Comparison of ENCODE assay signal across 23 cellular contexts in genomic region chr6:82521369-82521768, GRCh38.
DNase-seq lines count a peak whose midpoint lies in the region; ATAC-seq and TF ChIP-seq lines count a peak whose summit lies in the region.
"Had no signal": no experiment of that assay in that cellular context is flagged by ENCODE, and none has a peak within 500 bp of the region (broad histone marks: within the 10 kb centered on the region; RNA-seq: fewer than 3 reads in every experiment).

No MANE protein-coding gene starts in this region.

- intact Hi-C loops in mammary epithelial cell (cut with micrococcal nuclease) (no loop called here), Caco-2 (cut with micrococcal nuclease; ENCODE audit: unreplicated experiment) (loop anchor here (10.0 kb wide), 1 partner anchor 63 kb away; no protein-coding TSS in a partner anchor)

- H3K27me3 ChIP-seq in mammary epithelial cell (ENCODE audit: insufficient read depth, low read length) (no peaks in the 10 kb centered on the region), Caco-2 (replicated peaks; ENCODE audit: control insufficient read depth, insufficient read depth, low read length) (no peaks in the 10 kb centered on the region)

- no peaks in the 10 kb centered on the region for H3K9me3 ChIP-seq in mammary epithelial cell (replicated peaks; ENCODE audit: insufficient read depth, low read length)
- no peaks in the 10 kb centered on the region for H3K9me3 ChIP-seq in Caco-2
- H3K9me3 ChIP-seq: HAP-1 had no signal

- H3K4me3 ChIP-seq in mammary epithelial cell (replicated peaks in 1 of 3; ENCODE audit: insufficient read depth in 1 of 3, low read depth in 2 of 3, low read length in 3 of 3) (no peak overlapping the region), fibroblast of the aortic adventitia (ENCODE audit: low read depth, low read length) (no peak overlapping the region), Caco-2 (ENCODE audit: low read depth, low read length) (no peak overlapping the region)
- H3K4me3 ChIP-seq: GM12878, HAP-1 had no signal

- H4K20me1 ChIP-seq in mammary epithelial cell (ENCODE audit: insufficient read depth, low read length): no peaks in the 10 kb centered on the region

- no peak overlapping the region for H3K27ac ChIP-seq in mammary epithelial cell (ENCODE audit: insufficient read depth, low read depth, low read length)
- H3K27ac ChIP-seq: KMS-11, RWPE1 had no signal

- no peaks in the 10 kb centered on the region for H3K79me2 ChIP-seq in mammary epithelial cell (ENCODE audit: insufficient read depth, low read length)

- in situ Hi-C loops in mammary epithelial cell (cut with MboI; ENCODE audit: low sequenced_read_pairs in 2 of 2): no loop called here

- H3K36me3 ChIP-seq in mammary epithelial cell (ENCODE audit: insufficient read depth, low read length): no peaks in the 10 kb centered on the region
- H3K36me3 ChIP-seq in Caco-2 (ENCODE audit: control insufficient read depth, insufficient read depth, low read length): no peaks in the 10 kb centered on the region
- H3K36me3 ChIP-seq: HAP-1 had no signal

- ATAC-seq in GM21786 (IDR thresholded peaks at IDR 0.05; ENCODE audit: unreplicated experiment): no peak
- ATAC-seq in activated naive CD8-positive, alpha-beta T cell treated with anti-CD3 and anti-CD28 coated beads, Interleukin-2, amount 50 U/mL, for 24 hours: no peak
- ATAC-seq: GM12878, Panc1 had no signal

- no peaks in the 10 kb centered on the region for H3K9me3 Mint-ChIP-seq in Caco-2 (ENCODE audit: unreplicated experiment)
- H3K9me3 Mint-ChIP-seq in activated naive CD8-positive, alpha-beta T cell treated with anti-CD3 and anti-CD28 coated beads, Interleukin-2, amount 50 U/mL, for 24 hours: peaks cover 13% of the 10 kb centered on the region

- H3K9ac ChIP-seq in mammary epithelial cell (ENCODE audit: insufficient read depth, low read length): no peak overlapping the region
- H3K9ac ChIP-seq: KMS-11 had no signal

- peaks cover 5% of the 10 kb centered on the region for H3K4me1 ChIP-seq in mammary epithelial cell (ENCODE audit: insufficient read depth, low read length)
- no peaks in the 10 kb centered on the region for H3K4me1 ChIP-seq in Caco-2
- H3K4me1 ChIP-seq: HAP-1 had no signal

- TF ChIP-seq CTCF in mammary epithelial cell (conservative IDR thresholded peaks at IDR 0.05 in 1 of 2, IDR thresholded peaks at IDR 0.05 in 1 of 2; ENCODE audit: extremely low read depth in 1 of 2, insufficient read depth in 1 of 2, low read depth in 1 of 2, low read length in 2 of 2) (no peak), fibroblast of the aortic adventitia (IDR thresholded peaks at IDR 0.05; ENCODE audit: insufficient read depth, low read length) (no peak), Caco-2 (IDR thresholded peaks at IDR 0.05; ENCODE audit: insufficient read depth in 1 of 2, low read depth in 1 of 2, low read length in 1 of 2, severe bottlenecking in 1 of 2, unreplicated experiment in 1 of 2) (no peak)

- no peak overlapping the region for H3K4me2 ChIP-seq in mammary epithelial cell (ENCODE audit: insufficient read depth, low read depth, low read length)
- H3K4me2 ChIP-seq: KMS-11 had no signal

- peak; percentile 10 for DNase-seq in M059J (ENCODE audit: low read depth)
- peak; percentile 7 for DNase-seq in NCI-H69 (lab: John Stamatoyannopoulos, UW)
- DNase-seq in mammary epithelial cell: peak; percentile 11
- DNase-seq in fibroblast of the aortic adventitia (ENCODE audit: low read depth): peak; percentile 18
- DNase-seq in NCI-H345 (lab: John Stamatoyannopoulos, UW): no peak
- DNase-seq in Caco-2: no peak
- DNase-seq in activated naive CD8-positive, alpha-beta T cell treated with anti-CD3 and anti-CD28 coated beads, Interleukin-2, amount 50 U/mL, for 24 hours: no peak
- DNase-seq: C1 segment of cervical spinal cord; CD4-positive, alpha-beta memory T cell; COR-L47; GOT3; NCI-H1092; NCI-H1436; NCI-H187; NCI-H2081 treated with DMSO at 0.1 percent for 48 hours; NCI-H526 treated with DMSO at 0.1 percent for 48 hours; SHP77 had no signal

- dilution Hi-C loops in mammary epithelial cell (cut with HindIII; ENCODE audit: low sequenced_read_pairs): no loop called here

- H3K27ac Mint-ChIP-seq in Caco-2 (ENCODE audit: unreplicated experiment): no peak overlapping the region
- no peak overlapping the region for H3K27ac Mint-ChIP-seq in activated naive CD8-positive, alpha-beta T cell treated with anti-CD3 and anti-CD28 coated beads, Interleukin-2, amount 50 U/mL, for 24 hours
- H3K27ac Mint-ChIP-seq: CD4-positive, alpha-beta memory T cell had no signal

- H3K4me3 Mint-ChIP-seq in Caco-2 (ENCODE audit: unreplicated experiment): no peak overlapping the region
- no peak overlapping the region for H3K4me3 Mint-ChIP-seq in activated naive CD8-positive, alpha-beta T cell treated with anti-CD3 and anti-CD28 coated beads, Interleukin-2, amount 50 U/mL, for 24 hours
- H3K4me3 Mint-ChIP-seq: CD4-positive, alpha-beta memory T cell had no signal

- BruUV-seq in mammary epithelial cell (replicated peaks; lab: Mats Ljungman, UMichigan): no TSS peak
- no TSS peak for BruUV-seq in Caco-2 (replicated peaks; lab: Mats Ljungman, UMichigan)

- CTCF ChIA-PET in mammary epithelial cell (lab: Charles Lee; ENCODE audit: low non-redundant PET) (no interaction called here), Caco-2 (lab: Charles Lee) (no interaction called here)

- no peaks in the 10 kb centered on the region for H3K27me3 Mint-ChIP-seq in Caco-2 (ENCODE audit: insufficient read depth, unreplicated experiment)
- H3K27me3 Mint-ChIP-seq in activated naive CD8-positive, alpha-beta T cell treated with anti-CD3 and anti-CD28 coated beads, Interleukin-2, amount 50 U/mL, for 24 hours: no peaks in the 10 kb centered on the region

- no peaks in the 10 kb centered on the region for H3K36me3 Mint-ChIP-seq in Caco-2 (ENCODE audit: insufficient read depth, unreplicated experiment)
- H3K36me3 Mint-ChIP-seq in activated naive CD8-positive, alpha-beta T cell treated with anti-CD3 and anti-CD28 coated beads, Interleukin-2, amount 50 U/mL, for 24 hours (ENCODE audit: low read depth): no peaks in the 10 kb centered on the region
- H3K36me3 Mint-ChIP-seq: CD4-positive, alpha-beta memory T cell had no signal

- POLR2A ChIA-PET in Caco-2 (lab: Charles Lee): no interaction called here

- H3K4me1 Mint-ChIP-seq in Caco-2 (ENCODE audit: low read depth, unreplicated experiment): no peaks in the 10 kb centered on the region
- no peaks in the 10 kb centered on the region for H3K4me1 Mint-ChIP-seq in activated naive CD8-positive, alpha-beta T cell treated with anti-CD3 and anti-CD28 coated beads, Interleukin-2, amount 50 U/mL, for 24 hours
- H3K4me1 Mint-ChIP-seq: CD4-positive, alpha-beta memory T cell had no signal

- WGBS in mammary epithelial cell (ENCODE audit: low coverage, missing lambda C conversion rate): 85% methylated on average over 1 of the region's 1 CpG

- peak overlapping the region; percentile 13 for H2AFZ ChIP-seq in mammary epithelial cell (ENCODE audit: low read depth, low read length)

Comparison
In these comparisons a context has a peak if more than half of its experiments do, and no peak if none do; other contexts are left out.
1. DNase-seq: peak in M059J (single experiment), NCI-H69 (single experiment), mammary epithelial cell (single experiment) and fibroblast of the aortic adventitia (single experiment); none in NCI-H345 (single experiment), Caco-2 (0 of 2) and activated naive CD8-positive, alpha-beta T cell treated with anti-CD3 and anti-CD28 coated beads, Interleukin-2, amount 50 U/mL, for 24 hours (single experiment).